ENCODE assay signal across 25 cellular contexts in genomic region chr10:60934215-60935175, GRCh38. TPM values are rescaled to one million over a fixed set of nuclear protein-coding genes. Genes with fewer than 3 reads are reported as not detected.
DNase-seq lines count a peak whose midpoint lies in the region; ATAC-seq and TF ChIP-seq lines count a peak whose summit lies in the region.
"Had no signal": no experiment of that assay in that cellular context is flagged by ENCODE, and none has a peak within 500 bp of the region (broad histone marks: within the 10 kb centered on the region; RNA-seq: fewer than 3 reads in every experiment).

No MANE protein-coding gene starts in this region.

- H3K27ac Mint-ChIP-seq in type B pancreatic cell = no peak overlapping the region
- H3K27ac Mint-ChIP-seq: CD8-positive, alpha-beta T cell; GM23338; IgD-negative memory B cell had no signal

- H3K27ac ChIP-seq in right atrium auricular region (peak overlapping the region; percentile 31 to 61), skeletal muscle tissue (ENCODE audit: low read depth, low read length) (peak overlapping the region; percentile 15)
- H3K27ac ChIP-seq: SK-N-MC had no signal

- H3K4me3 ChIP-seq in LNCaP clone FGC (ENCODE audit: low read depth, low read length) (no peak overlapping the region), fibroblast of villous mesenchyme (ENCODE audit: low read depth, low read length) (no peak overlapping the region), right atrium auricular region (no peak overlapping the region), skeletal muscle tissue (ENCODE audit: low read length in 3 of 3) (no peak overlapping the region)
- H3K4me3 ChIP-seq: GM23338, HAP-1, SK-N-MC had no signal

- H3K27me3 Mint-ChIP-seq in type B pancreatic cell = no peaks in the 10 kb centered on the region

- H3K9ac ChIP-seq in skeletal muscle tissue (ENCODE audit: low read depth in 1 of 3, low read length in 3 of 3) = no peak overlapping the region

- TF ChIP-seq CTCF in LNCaP clone FGC (IDR thresholded peaks at IDR 0.05; ENCODE audit: control insufficient read depth, extremely low read depth, insufficient read depth) = no peak
- no peak for TF ChIP-seq CTCF in fibroblast of villous mesenchyme (IDR thresholded peaks at IDR 0.05; ENCODE audit: insufficient read depth, low read depth, low read length)
- no peak for TF ChIP-seq CTCF in right atrium auricular region (IDR thresholded peaks at IDR 0.05)
- no peak for TF ChIP-seq CTCF in type B pancreatic cell (conservative IDR thresholded peaks at IDR 0.05)

- H3K9me3 Mint-ChIP-seq in type B pancreatic cell = no peaks in the 10 kb centered on the region
- H3K9me3 Mint-ChIP-seq: CD8-positive, alpha-beta T cell; GM23338; IgD-negative memory B cell had no signal

- H3K9me3 ChIP-seq in right atrium auricular region (no peaks in the 10 kb centered on the region), skeletal muscle tissue (ENCODE audit: control insufficient read depth in 3 of 3, low read length in 3 of 3) (no peaks in the 10 kb centered on the region)
- H3K9me3 ChIP-seq: HAP-1 had no signal

- H3K27me3 ChIP-seq in right atrium auricular region (no peaks in the 10 kb centered on the region), skeletal muscle tissue (ENCODE audit: control insufficient read depth in 3 of 3, insufficient read depth in 3 of 3, low read length in 3 of 3) (no peaks in the 10 kb centered on the region)

- peak; percentile 86 for DNase-seq in LNCaP clone FGC (ENCODE audit: low read depth)
- DNase-seq in fibroblast of villous mesenchyme (ENCODE audit: low read depth) = peak; percentile 63
- no peak for DNase-seq in right atrium auricular region (ENCODE audit: low spot score)
- DNase-seq in type B pancreatic cell (ENCODE audit: extremely low spot score, unreplicated experiment) = no peak
- no peak for DNase-seq in nucleus accumbens (lab: John Stamatoyannopoulos, UW)
- no peak for DNase-seq in HPDE6-E6E7 (ENCODE audit: extremely low spot score)
- DNase-seq: AML-193; C1 segment of cervical spinal cord; Calu3; CD8-positive, alpha-beta T cell; DMS153; MV-4-11; NCI-H1417; NCI-H1694 treated with DMSO at 0.1 percent for 48 hours; NCI-H2081 treated with DMSO at 0.1 percent for 48 hours; NCI-H2171 treated with DMSO at 0.1 percent for 48 hours; NCI-H446; NCI-H526; SHP77 treated with DMSO at 0.1 percent for 48 hours had no signal

- no peak for ATAC-seq in HG03520 (IDR thresholded peaks at IDR 0.05; ENCODE audit: unreplicated experiment)
- ATAC-seq: CD8-positive, alpha-beta T cell; GM23338 had no signal

- peaks cover 31% of the 10 kb centered on the region for H3K36me3 Mint-ChIP-seq in type B pancreatic cell
- H3K36me3 Mint-ChIP-seq: CD8-positive, alpha-beta T cell; IgD-negative memory B cell had no signal

- H3K4me1 ChIP-seq in right atrium auricular region (peaks cover 0 to 24% of the 10 kb centered on the region in 2 donors), skeletal muscle tissue (ENCODE audit: control insufficient read depth in 3 of 3, insufficient read depth in 3 of 3, low read length in 3 of 3) (peaks cover 18 to 53% (median 32%) of the 10 kb centered on the region in 3 donors)
- H3K4me1 ChIP-seq: HAP-1 had no signal

- H3K36me3 ChIP-seq in right atrium auricular region (peaks cover 7% of the 10 kb centered on the region), skeletal muscle tissue (ENCODE audit: control insufficient read depth in 3 of 3, insufficient read depth in 3 of 3, low read length in 3 of 3) (peaks cover 0 to 11% (median 7%) of the 10 kb centered on the region in 3 donors)
- H3K36me3 ChIP-seq: HAP-1 had no signal

- peaks cover 11% of the 10 kb centered on the region for H3K4me1 Mint-ChIP-seq in type B pancreatic cell (ENCODE audit: unreplicated experiment)

- no peak overlapping the region for H3K4me3 Mint-ChIP-seq in type B pancreatic cell
- H3K4me3 Mint-ChIP-seq: CD8-positive, alpha-beta T cell; GM23338; IgD-negative memory B cell had no signal

RNA-seq across cellular contexts. Expression of gene RHOBTB1, which starts 9.5 kb away (rescaled TPM):
- 26.8 and 42.2 TPM in 2 replicates for total RNA-seq in fibroblast of villous mesenchyme
- 10 to 100 TPM; 13.2 to 16.8 TPM for total RNA-seq in right atrium auricular region
- 29.2 TPM for total RNA-seq in skeletal muscle tissue
- total RNA-seq in type B pancreatic cell (ENCODE audit: low replicate concordance) = 25.0 and 26.4 TPM in 2 replicates
- total RNA-seq: CD8-positive, alpha-beta T cell had no signal

Comparison
In these comparisons a context has a peak if more than half of its experiments do, and no peak if none do; other contexts are left out.
1. DNase-seq: peak in LNCaP clone FGC (single experiment) and fibroblast of villous mesenchyme (single experiment); none in right atrium auricular region (single experiment), type B pancreatic cell (single experiment), nucleus accumbens (0 of 56) and HPDE6-E6E7 (single experiment).